Comparison of ENCODE assay signal across 8 cellular contexts in genomic region chr4:55947254-55947882, GRCh38. TPM values are rescaled to one million over a fixed set of nuclear protein-coding genes. Genes with fewer than 3 reads are reported as not detected.
A peak's percentile ranks its signal among the peaks of the same experiment; 100 is the strongest.
DNase-seq lines count a peak whose midpoint lies in the region; ATAC-seq and TF ChIP-seq lines count a peak whose summit lies in the region.

No MANE protein-coding gene starts in this region.

- ATAC-seq in GM21528 (IDR thresholded peaks at IDR 0.05; ENCODE audit: low FRiP score, unreplicated experiment) (peak; percentile 46), lower lobe of right lung (no peak)
- ATAC-seq in activated T-cell treated with anti-CD3 and anti-CD28 coated beads, Interleukin-2, amount 50 U/mL, for 72 hours (replicated peaks in 1 of 2) = no peak

- no peaks in the 10 kb centered on the region for H3K9me3 ChIP-seq in lower lobe of right lung
- H3K9me3 ChIP-seq in vagina = no peaks in the 10 kb centered on the region

- H3K4me3 ChIP-seq in GM12865 (ENCODE audit: low read depth, low read length) = peak overlapping the region; percentile 78
- peak overlapping the region; percentile 74 for H3K4me3 ChIP-seq in lower lobe of right lung
- peak overlapping the region in 1 of 2 donors; percentile 68 for H3K4me3 ChIP-seq in vagina

- H3K27ac Mint-ChIP-seq in activated T-cell treated with anti-CD3 and anti-CD28 coated beads, Interleukin-2, amount 50 U/mL, for 72 hours = peak overlapping the region; percentile 97

- peaks cover 0 to 4% of the 10 kb centered on the region in 2 donors for H3K9me3 Mint-ChIP-seq in activated T-cell treated with anti-CD3 and anti-CD28 coated beads, Interleukin-2, amount 50 U/mL, for 72 hours

- H3K4me1 Mint-ChIP-seq in activated T-cell treated with anti-CD3 and anti-CD28 coated beads, Interleukin-2, amount 50 U/mL, for 72 hours (ENCODE audit: low read depth) = peaks cover 34% of the 10 kb centered on the region

- no peaks in the 10 kb centered on the region for H3K27me3 Mint-ChIP-seq in activated T-cell treated with anti-CD3 and anti-CD28 coated beads, Interleukin-2, amount 50 U/mL, for 72 hours (ENCODE audit: low read depth)

- H3K36me3 ChIP-seq in lower lobe of right lung = peaks cover 3% of the 10 kb centered on the region
- no peaks in the 10 kb centered on the region for H3K36me3 ChIP-seq in vagina

- TF ChIP-seq CTCF in GM12865 (IDR thresholded peaks at IDR 0.05; ENCODE audit: insufficient read depth, low read depth, low read length, missing control alignments) = no peak
- no peak for TF ChIP-seq CTCF in lower lobe of right lung (IDR thresholded peaks at IDR 0.05)
- TF ChIP-seq CTCF in vagina (IDR thresholded peaks at IDR 0.05) = no peak

- no peaks in the 10 kb centered on the region for H3K27me3 ChIP-seq in lower lobe of right lung (ENCODE audit: low read depth)
- H3K27me3 ChIP-seq in vagina = no peaks in the 10 kb centered on the region

- DNase-seq in GM12865 (ENCODE audit: low read depth) (peak; percentile 78), KBM-7 (peak; percentile 84), lower lobe of right lung (no peak), vagina (ENCODE audit: extremely low spot score in 2 of 2) (no peak), hypothalamus (lab: John Stamatoyannopoulos, UW) (no peak), cerebellar cortex (ENCODE audit: low spot score) (no peak)
- peak; percentile 15 to 19 for DNase-seq in activated T-cell treated with anti-CD3 and anti-CD28 coated beads, Interleukin-2, amount 50 U/mL, for 72 hours

- peak overlapping the region; percentile 91 to 96 for H3K4me3 Mint-ChIP-seq in activated T-cell treated with anti-CD3 and anti-CD28 coated beads, Interleukin-2, amount 50 U/mL, for 72 hours

- H3K36me3 Mint-ChIP-seq in activated T-cell treated with anti-CD3 and anti-CD28 coated beads, Interleukin-2, amount 50 U/mL, for 72 hours (ENCODE audit: insufficient read depth in 2 of 2) = peaks cover 0 to 3% of the 10 kb centered on the region in 2 donors

- H3K27ac ChIP-seq in lower lobe of right lung (peak overlapping the region; percentile 96), vagina (peak overlapping the region; percentile 91)

- H3K4me1 ChIP-seq in lower lobe of right lung (peaks cover 25% of the 10 kb centered on the region), vagina (peaks cover 33% of the 10 kb centered on the region)

- intact Hi-C loops in lower lobe of right lung (cut with DNase I) = no loop called here
- intact Hi-C loops in vagina (cut with DNase I) = no loop called here

- in situ Hi-C loops in KBM-7 (cut with MboI; ENCODE audit: low pct_unique_long_range_greater_than_20kb, low sequenced_read_pairs) = no loop called here

- TF ChIP-seq POLR2A in vagina (IDR thresholded peaks at IDR 0.05) = no peak

RNA-seq across cellular contexts. Expression of gene CEP135, which starts 1.4 kb away (rescaled TPM):
- 10 to 100 TPM; 19.5 to 23.1 TPM for total RNA-seq in activated T-cell treated with anti-CD3 and anti-CD28 coated beads, Interleukin-2, amount 50 U/mL, for 72 hours
- 8.2 TPM for total RNA-seq in lower lobe of right lung
- 6.1 TPM for total RNA-seq in vagina

Comparison
In these comparisons a context has a peak if more than half of its experiments do, and no peak if none do; other contexts are left out.
1. DNase-seq: peak in GM12865 (single experiment), KBM-7 (single experiment) and activated T-cell treated with anti-CD3 and anti-CD28 coated beads, Interleukin-2, amount 50 U/mL, for 72 hours (2 of 2); none in lower lobe of right lung (single experiment), vagina (0 of 2), hypothalamus (0 of 51) and cerebellar cortex (single experiment).